11 cellular contexts compared by ENCODE assay signal in genomic region chr11:100612766-100613165, GRCh38.
DNase-seq lines count a peak whose midpoint lies in the region; ATAC-seq, FAIRE-seq and TF ChIP-seq lines count a peak whose summit lies in the region.
"Had no signal": no experiment of that assay in that cellular context is flagged by ENCODE, and none has a peak within 500 bp of the region (broad histone marks: within the 10 kb centered on the region; RNA-seq: fewer than 3 reads in every experiment).

No MANE protein-coding gene starts in this region.

- H3K27ac ChIP-seq in GM23338 (ENCODE audit: low read depth) (no peak overlapping the region), GM12878 (ENCODE audit: control insufficient read depth, insufficient read depth) (no peak overlapping the region), sigmoid colon (no peak overlapping the region)
- H3K27ac ChIP-seq: hepatocyte had no signal

- H3K9me3 Mint-ChIP-seq in GM23338, result no peaks in the 10 kb centered on the region
- peaks cover 19% of the 10 kb centered on the region for H3K9me3 Mint-ChIP-seq in activated naive CD8-positive, alpha-beta T cell treated with anti-CD3 and anti-CD28 coated beads, Interleukin-2, amount 50 U/mL, for 24 hours

- H3K4me1 ChIP-seq in GM23338 (ENCODE audit: insufficient read depth), result no peaks in the 10 kb centered on the region
- H3K4me1 ChIP-seq in GM12878 (ENCODE audit: control insufficient read depth, insufficient read depth, low read length), result no peaks in the 10 kb centered on the region
- no peaks in the 10 kb centered on the region for H3K4me1 ChIP-seq in sigmoid colon

- peak; percentile 91 for ATAC-seq in GM18517 (IDR thresholded peaks at IDR 0.05; ENCODE audit: unreplicated experiment)
- ATAC-seq in GM23338, result no peak
- peak; percentile 85 for ATAC-seq in HG03558 (IDR thresholded peaks at IDR 0.05; ENCODE audit: extremely low read depth, unreplicated experiment)
- peak; percentile 91 for ATAC-seq in GM12878
- no peak for ATAC-seq in activated naive CD8-positive, alpha-beta T cell treated with anti-CD3 and anti-CD28 coated beads, Interleukin-2, amount 50 U/mL, for 24 hours

- in situ Hi-C loops in GM12878 (cut with MboI), result no loop called here
- in situ Hi-C loops in G401 (cut with HindIII; ENCODE audit: low sequenced_read_pairs), result no loop called here

- DNase-seq in GM23338 (ENCODE audit: low spot score), result no peak
- peak; percentile 2 for DNase-seq in GM12878 (ENCODE audit: low read depth, low spot score)
- no peak for DNase-seq in G401 (ENCODE audit: low spot score)
- no peak for DNase-seq in activated naive CD8-positive, alpha-beta T cell treated with anti-CD3 and anti-CD28 coated beads, Interleukin-2, amount 50 U/mL, for 24 hours
- DNase-seq in sigmoid colon, result no peak
- DNase-seq in NCI-H1048 (lab: John Stamatoyannopoulos, UW), result no peak
- DNase-seq: GOT3 had no signal

- H3K9me3 ChIP-seq in GM12878 (replicated peaks; ENCODE audit: control insufficient read depth, insufficient read depth, low read length) (no peaks in the 10 kb centered on the region; the same call in 2 of the 3 replicates), sigmoid colon (no peaks in the 10 kb centered on the region)

- no peak overlapping the region for H3K27ac Mint-ChIP-seq in GM23338
- H3K27ac Mint-ChIP-seq in activated naive CD8-positive, alpha-beta T cell treated with anti-CD3 and anti-CD28 coated beads, Interleukin-2, amount 50 U/mL, for 24 hours, result no peak overlapping the region
- H3K27ac Mint-ChIP-seq: activated naive CD4-positive, alpha-beta T cell treated with anti-CD3 and anti-CD28 coated beads, Interleukin-2, amount 50 U/mL, for 24 hours had no signal

- no peak for TF ChIP-seq RAD21 in GM12878 (IDR thresholded peaks at IDR 0.05; ENCODE audit: insufficient read depth, low read depth, low read length)

- no peaks in the 10 kb centered on the region for H3K27me3 ChIP-seq in GM23338 (ENCODE audit: insufficient read depth)
- no peaks in the 10 kb centered on the region for H3K27me3 ChIP-seq in GM12878 (replicated peaks in 1 of 2; ENCODE audit: control insufficient read depth in 2 of 2, insufficient read depth in 2 of 2, low read length in 1 of 2)
- H3K27me3 ChIP-seq in sigmoid colon, result no peaks in the 10 kb centered on the region
- H3K27me3 ChIP-seq: hepatocyte had no signal

- no peaks in the 10 kb centered on the region for H3K9me2 ChIP-seq in GM23338 (ENCODE audit: insufficient read depth)

- CTCF ChIA-PET in GM12878 (lab: Yijun Ruan, JAX), result no interaction called here

- H4K20me1 ChIP-seq in GM23338 (replicated peaks; ENCODE audit: insufficient read depth), result no peaks in the 10 kb centered on the region
- H4K20me1 ChIP-seq in GM12878 (ENCODE audit: control insufficient read depth, insufficient read depth), result no peaks in the 10 kb centered on the region

- no peaks in the 10 kb centered on the region for H3K36me3 ChIP-seq in GM23338 (ENCODE audit: insufficient read depth)
- H3K36me3 ChIP-seq in GM12878 (ENCODE audit: control insufficient read depth in 2 of 2, insufficient read depth in 2 of 2, low read length in 1 of 2), result no peaks in the 10 kb centered on the region
- no peaks in the 10 kb centered on the region for H3K36me3 ChIP-seq in sigmoid colon

- RAD21 ChIA-PET in GM12878 (lab: Charles Lee; ENCODE audit: unreplicated experiment), result no interaction called here

- H3K9ac ChIP-seq in GM12878 (ENCODE audit: control insufficient read depth, insufficient read depth, low read length), result no peak overlapping the region

- no peak for TF ChIP-seq CTCF in GM23338 (conservative IDR thresholded peaks at IDR 0.05; ENCODE audit: low read depth in 2 of 2)
- no peak for TF ChIP-seq CTCF in GM12878 (IDR thresholded peaks at IDR 0.05 in 2 of 3, conservative IDR thresholded peaks at IDR 0.05 in 1 of 3; ENCODE audit: control insufficient read depth in 2 of 3, extremely low read depth in 1 of 3, insufficient read depth in 1 of 3, low read depth in 3 of 3, low read length in 3 of 3)
- TF ChIP-seq CTCF in sigmoid colon (IDR thresholded peaks at IDR 0.05), result no peak

- H3K4me2 ChIP-seq in GM23338 (no peak overlapping the region), GM12878 (ENCODE audit: control insufficient read depth, insufficient read depth) (no peak overlapping the region)
- H3K4me2 ChIP-seq: hepatocyte had no signal

- intact Hi-C loops in GM12878 (cut with micrococcal nuclease; ENCODE audit: unreplicated experiment), result no loop called here
- intact Hi-C loops in sigmoid colon (cut with DNase I), result no loop called here

- SMC1A ChIA-PET in GM12878 (lab: Charles Lee; ENCODE audit: uncharacterized antibody, unreplicated experiment), result no interaction called here

- POLR2A ChIA-PET in GM12878 (lab: Charles Lee), result no interaction called here

- H3K4me3 Mint-ChIP-seq in GM23338, result no peak overlapping the region
- H3K4me3 Mint-ChIP-seq in activated naive CD8-positive, alpha-beta T cell treated with anti-CD3 and anti-CD28 coated beads, Interleukin-2, amount 50 U/mL, for 24 hours, result no peak overlapping the region
- H3K4me3 Mint-ChIP-seq: activated naive CD4-positive, alpha-beta T cell treated with anti-CD3 and anti-CD28 coated beads, Interleukin-2, amount 50 U/mL, for 24 hours had no signal

- peaks cover 10% of the 10 kb centered on the region for H3K27me3 Mint-ChIP-seq in GM23338 (ENCODE audit: insufficient read depth, low read depth, poor library complexity)
- H3K27me3 Mint-ChIP-seq in activated naive CD8-positive, alpha-beta T cell treated with anti-CD3 and anti-CD28 coated beads, Interleukin-2, amount 50 U/mL, for 24 hours, result no peaks in the 10 kb centered on the region
- H3K27me3 Mint-ChIP-seq: activated naive CD4-positive, alpha-beta T cell treated with anti-CD3 and anti-CD28 coated beads, Interleukin-2, amount 50 U/mL, for 24 hours had no signal

- no peaks in the 10 kb centered on the region for H3K36me3 Mint-ChIP-seq in GM23338 (ENCODE audit: low read depth)
- no peaks in the 10 kb centered on the region for H3K36me3 Mint-ChIP-seq in activated naive CD8-positive, alpha-beta T cell treated with anti-CD3 and anti-CD28 coated beads, Interleukin-2, amount 50 U/mL, for 24 hours (ENCODE audit: low read depth)
- H3K36me3 Mint-ChIP-seq: activated naive CD4-positive, alpha-beta T cell treated with anti-CD3 and anti-CD28 coated beads, Interleukin-2, amount 50 U/mL, for 24 hours had no signal

- BruUV-seq in GM12878 (replicated peaks; lab: Mats Ljungman, UMichigan), result no TSS peak

- H3K4me3 ChIP-seq in GM23338 (no peak overlapping the region), GM12878 (no peak overlapping the region), sigmoid colon (no peak overlapping the region)
- H3K4me3 ChIP-seq: hepatocyte had no signal

- H3K4me1 Mint-ChIP-seq in GM23338, result no peaks in the 10 kb centered on the region
- H3K4me1 Mint-ChIP-seq in activated naive CD8-positive, alpha-beta T cell treated with anti-CD3 and anti-CD28 coated beads, Interleukin-2, amount 50 U/mL, for 24 hours, result peaks cover 2% of the 10 kb centered on the region
- H3K4me1 Mint-ChIP-seq: activated naive CD4-positive, alpha-beta T cell treated with anti-CD3 and anti-CD28 coated beads, Interleukin-2, amount 50 U/mL, for 24 hours had no signal

- no peaks in the 10 kb centered on the region for H3F3A ChIP-seq in GM23338 (replicated peaks; ENCODE audit: low read depth)

- FAIRE-seq in GM12878 (lab: Jason Lieb, UNC), result peak; percentile 35

- H2AFZ ChIP-seq in GM23338 (peak overlapping the region; percentile 11; the same call in 1 of the 2 replicates), GM12878 (ENCODE audit: control insufficient read depth, low read depth, low read length) (no peak overlapping the region)
- H2AFZ ChIP-seq: hepatocyte had no signal

- no peak for TF ChIP-seq EP300 in GM12878 (IDR thresholded peaks at IDR 0.05; ENCODE audit: borderline replicate concordance in 1 of 2, control insufficient read depth in 1 of 2, low read depth in 2 of 2, low read length in 2 of 2)
- TF ChIP-seq EP300 in sigmoid colon (IDR thresholded peaks at IDR 0.05), result no peak

- WGBS in GM12878 (ENCODE audit: insufficient coverage, insufficient replicate concordance, low lambda C conversion rate, missing lambda C conversion rate), result 0% methylated on average over 2 of the region's 2 CpGs
- 12 to 19% methylated on average over 2 of the region's 2 CpGs for WGBS in sigmoid colon, 2 donors

- TF ChIP-seq POLR2A in GM12878 (IDR thresholded peaks at IDR 0.05; ENCODE audit: low read depth, low read length) (no peak), sigmoid colon (IDR thresholded peaks at IDR 0.05) (no peak)

- no peaks in the 10 kb centered on the region for H3K79me2 ChIP-seq in GM23338 (replicated peaks; ENCODE audit: insufficient read depth)
- no peaks in the 10 kb centered on the region for H3K79me2 ChIP-seq in GM12878 (ENCODE audit: control insufficient read depth, insufficient read depth, low read length)
- H3K79me2 ChIP-seq: hepatocyte had no signal

TF ChIP-seq in GM23338, 12 proteins besides CTCF, POLR2A, EP300 and RAD21 (continues in another document):
- TF ChIP-seq CREB1 (CRISPR knock-in tag; IDR thresholded peaks at IDR 0.05; ENCODE audit: low read depth), result no peak
- TF ChIP-seq STAT1 (IDR thresholded peaks at IDR 0.05; ENCODE audit: unreplicated experiment), result no peak
- no peak for TF ChIP-seq ETS1 (IDR thresholded peaks at IDR 0.05)
- TF ChIP-seq EZH2 (IDR thresholded peaks at IDR 0.05; ENCODE audit: low read depth, unreplicated experiment), result no peak

TF ChIP-seq in GM12878, 131 proteins besides CTCF, POLR2A, EP300 and RAD21 (continues in another document):
- TF ChIP-seq EED (IDR thresholded peaks at IDR 0.05; ENCODE audit: low read depth) (no peak), CREB1 (IDR thresholded peaks at IDR 0.05; ENCODE audit: low read depth) (no peak), ELK1 (IDR thresholded peaks at IDR 0.05; ENCODE audit: low read depth, low read length) (0 out of 2 replicates have a peak, but pooled peaks have one; percentile 35), SRF (IDR thresholded peaks at IDR 0.05; ENCODE audit: low read depth in 2 of 2, low read length in 2 of 2) (peak; percentile 30 to 74; a peak in 2 of 4 replicates), MYB (IDR thresholded peaks at IDR 0.05; ENCODE audit: borderline replicate concordance, low read depth, low read length) (no peak), KAT2A (conservative IDR thresholded peaks at IDR 0.05; ENCODE audit: control insufficient read depth, low read depth, low read length) (no peak), SIX5 (IDR thresholded peaks at IDR 0.05; ENCODE audit: low read depth, low read length, severe bottlenecking) (no peak)

Comparison
In these comparisons a context has a peak if more than half of its experiments do, and no peak if none do; other contexts are left out.
1. ATAC-seq: peak in GM18517 (single experiment), HG03558 (single experiment) and GM12878 (single experiment); none in GM23338 (single experiment) and activated naive CD8-positive, alpha-beta T cell treated with anti-CD3 and anti-CD28 coated beads, Interleukin-2, amount 50 U/mL, for 24 hours (single experiment).